ENCODE assay signal across 34 cellular contexts in genomic region chr6:155364844-155365437, GRCh38.
"Had no signal": no experiment of that assay in that cellular context is flagged by ENCODE, and none has a peak within 500 bp of the region (broad histone marks: within the 10 kb centered on the region; RNA-seq: fewer than 3 reads in every experiment).

No MANE protein-coding gene starts in this region.

- H3K4me3 Mint-ChIP-seq: activated CD8-positive, alpha-beta T cell treated with anti-CD3 and anti-CD28 coated beads, Interleukin-2, amount 10 ng/mL, durations not matched to agents 7 days and 5 days; activated naive CD8-positive, alpha-beta T cell treated with anti-CD3 and anti-CD28 coated beads, Interleukin-2, amount 50 U/mL, for 24 hours; central memory CD8-positive, alpha-beta T cell; T-cell had no signal

- ATAC-seq: activated CD8-positive, alpha-beta T cell treated with anti-CD3 and anti-CD28 coated beads, Interleukin-2, amount 10 ng/mL, durations not matched to agents 7 days and 5 days; activated naive CD4-positive, alpha-beta T cell treated with anti-CD3 and anti-CD28 coated beads, Interleukin-2, amount 50 U/mL, for 72 hours; activated naive CD8-positive, alpha-beta T cell treated with anti-CD3 and anti-CD28 coated beads, Interleukin-2, amount 50 U/mL, for 24 hours; body of pancreas; Panc1; Right ventricle myocardium inferior; T-cell had no signal

- H3K27ac ChIP-seq: ascending aorta, body of pancreas, SK-N-MC, VCaP had no signal

- H3K9me3 Mint-ChIP-seq: activated naive CD8-positive, alpha-beta T cell treated with anti-CD3 and anti-CD28 coated beads, Interleukin-2, amount 50 U/mL, for 24 hours; central memory CD8-positive, alpha-beta T cell; T-cell had no signal

- H3K27ac Mint-ChIP-seq: activated CD8-positive, alpha-beta T cell treated with anti-CD3 and anti-CD28 coated beads, Interleukin-2, amount 10 ng/mL, durations not matched to agents 7 days and 5 days; activated naive CD4-positive, alpha-beta T cell treated with anti-CD3 and anti-CD28 coated beads, Interleukin-2, amount 50 U/mL, for 72 hours; activated naive CD8-positive, alpha-beta T cell treated with anti-CD3 and anti-CD28 coated beads, Interleukin-2, amount 50 U/mL, for 24 hours; T-cell had no signal

- DNase-seq: activated CD4-positive, alpha-beta T cell treated with anti-CD3 and anti-CD28 coated beads for 4 hours; activated CD4-positive, alpha-beta T cell treated with anti-CD3 and anti-CD28 coated beads, Interleukin-2, amount 50 U/mL, for 4 hours; activated CD8-positive, alpha-beta memory T cell treated with anti-CD3 and anti-CD28 coated beads, Interleukin-2, amount 50 U/mL, for 48 hours; activated CD8-positive, alpha-beta T cell treated with anti-CD3 and anti-CD28 coated beads, Interleukin-2, amount 10 ng/mL, durations not matched to agents 7 days and 5 days; activated effector memory CD4-positive, alpha-beta T cell treated with anti-CD3 and anti-CD28 coated beads, Interleukin-2, amount 50 U/mL, for 16 hours; activated naive CD4-positive, alpha-beta T cell treated with Interleukin-2 at 50 U/mL for 16 hours; activated naive CD8-positive, alpha-beta T cell treated with anti-CD3 and anti-CD28 coated beads, Interleukin-2, amount 50 U/mL, for 24 hours; activated T-cell treated with anti-CD3 and anti-CD28 coated beads, Interleukin-2, amount 50 U/mL, for 1 hour; amniotic stem cell; body of pancreas; MG63; NCI-H1092 treated with DMSO at 0.1 percent for 48 hours; NCI-H1436; NCI-H187; NCI-H2081; NCI-H2171 treated with DMSO at 0.1 percent for 48 hours; NCI-H226; NCI-H510A treated with DMSO at 0.1 percent for 48 hours; NCI-H69; NK-92 treated with Interleukin-12 subunit alpha and Interleukin-12 subunit beta, amount 100 ng/mL, for 24 hours; OCI-M1; RPMI8226; T-cell; T-helper 2 cell; T1000 had no signal

- H3K36me3 ChIP-seq: ascending aorta, MG63 had no signal

- H3K4me3 ChIP-seq: ascending aorta, body of pancreas, MG63, SK-N-MC had no signal

- H3K36me3 Mint-ChIP-seq: activated naive CD4-positive, alpha-beta T cell treated with anti-CD3 and anti-CD28 coated beads, Interleukin-2, amount 50 U/mL, for 72 hours; T-cell had no signal

- FAIRE-seq: bronchial epithelial cell, TTC549 had no signal

- H3K9me3 ChIP-seq: body of pancreas, MG63 had no signal

- H3K4me1 Mint-ChIP-seq: central memory CD8-positive, alpha-beta T cell; T-cell had no signal

- H3K4me1 ChIP-seq: ascending aorta, body of pancreas had no signal

- H3K27me3 ChIP-seq: ascending aorta, body of pancreas, MG63 had no signal

- H3K27me3 Mint-ChIP-seq: activated naive CD8-positive, alpha-beta T cell treated with anti-CD3 and anti-CD28 coated beads, Interleukin-2, amount 50 U/mL, for 24 hours; T-cell had no signal
